8 cellular contexts compared by ENCODE assay signal in the genomic region with DNA sequence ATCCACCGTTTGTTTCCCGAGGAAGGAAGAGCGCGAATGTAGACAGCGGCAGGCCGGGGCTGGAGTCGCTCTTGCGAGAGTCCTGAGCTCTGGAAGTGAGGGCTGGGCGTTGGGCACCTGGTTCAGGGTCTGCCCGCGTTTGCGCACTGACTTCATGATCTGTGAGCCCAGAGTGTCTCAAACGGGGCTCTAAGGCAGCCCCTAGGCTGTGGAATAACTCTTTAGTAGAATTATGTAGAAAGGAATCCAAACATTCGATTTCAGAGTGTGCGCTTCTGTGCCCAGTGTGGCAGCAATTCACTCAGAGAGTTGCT. TPM values are rescaled to one million over a fixed set of nuclear protein-coding genes. Genes with fewer than 3 reads are reported as not detected.
DNase-seq lines count a peak whose midpoint lies in the region; ATAC-seq and TF ChIP-seq lines count a peak whose summit lies in the region.

No MANE protein-coding gene starts in this region.

- TF ChIP-seq CTCF in CD14-positive monocyte (IDR thresholded peaks at IDR 0.05), result no peak
- no peak for TF ChIP-seq CTCF in SK-N-SH (IDR thresholded peaks at IDR 0.05)
- TF ChIP-seq CTCF in fibroblast of mammary gland (conservative IDR thresholded peaks at IDR 0.05; ENCODE audit: control insufficient read depth, insufficient read depth, low read depth, low read length), result no peak
- no peak for TF ChIP-seq CTCF in osteocyte (IDR thresholded peaks at IDR 0.05)

- H3K27ac Mint-ChIP-seq in CD14-positive monocyte (peak overlapping the region in 6 of 7 donors; percentile 62 to 88 (median 80)), osteocyte (ENCODE audit: unreplicated experiment) (peak overlapping the region; percentile 45)

- H3K4me3 Mint-ChIP-seq in CD14-positive monocyte, result peak overlapping the region; percentile 93 to 97
- H3K4me3 Mint-ChIP-seq in osteocyte (ENCODE audit: unreplicated experiment), result peak overlapping the region; percentile 81

- no peak for TF ChIP-seq EP300 in SK-N-SH (IDR thresholded peaks at IDR 0.05; ENCODE audit: borderline replicate concordance in 1 of 2, low read depth in 1 of 2, low read length in 1 of 2)

- peak overlapping the region; percentile 93 for H3K4me2 ChIP-seq in SK-N-SH

- peak overlapping the region; percentile 81 for H2AFZ ChIP-seq in SK-N-SH (ENCODE audit: low read depth)

- no peaks in the 10 kb centered on the region for H3K79me2 ChIP-seq in SK-N-SH (ENCODE audit: insufficient read depth)

- H3K27me3 Mint-ChIP-seq in CD14-positive monocyte (ENCODE audit: low read depth in 3 of 3) (peaks cover 2 to 9% (median 3%) of the 10 kb centered on the region in 3 donors), osteocyte (ENCODE audit: unreplicated experiment) (peaks cover 21% of the 10 kb centered on the region)

- POLR2A ChIA-PET in SK-N-SH (lab: Yijun Ruan, JAX), result interaction anchor here (0.6 to 1.4 kb wide), 3 partner anchors 11 to 578 kb away, joined by 3 to 4 read pairs (median 3); no protein-coding TSS in a partner anchor

- H3K4me3 ChIP-seq in SK-N-SH (ENCODE audit: low read depth in 2 of 2, low read length in 1 of 2) (peak overlapping the region; percentile 52 to 70), fibroblast of mammary gland (ENCODE audit: control insufficient read depth, low read depth, low read length) (peak overlapping the region; percentile 25)

- H3K36me3 ChIP-seq in SK-N-SH (replicated peaks in 1 of 2; ENCODE audit: control insufficient read depth in 1 of 2, insufficient read depth in 2 of 2, low read length in 1 of 2), result no peaks in the 10 kb centered on the region

- DNase-seq in CD14-positive monocyte (ENCODE audit: low spot score), result no peak
- no peak for DNase-seq in SK-N-SH
- no peak for DNase-seq in fibroblast of mammary gland (ENCODE audit: low read depth)
- DNase-seq in osteocyte (ENCODE audit: extremely low spot score, unreplicated experiment), result no peak
- no peak for DNase-seq in globus pallidus (ENCODE audit: low spot score)
- no peak for DNase-seq in RKO (ENCODE audit: low spot score)

- ATAC-seq in HG02981 (IDR thresholded peaks at IDR 0.05; ENCODE audit: unreplicated experiment) (no peak), HG02840 (IDR thresholded peaks at IDR 0.05; ENCODE audit: low FRiP score, unreplicated experiment) (no peak)

- peak overlapping the region in 1 of 2 experiments; percentile 59; a peak in 2 of 4 replicates for H3K27ac ChIP-seq in SK-N-SH (ENCODE audit: low read depth in 2 of 2, low read length in 1 of 2)

- peak overlapping the region; percentile 16; the same call in 1 of the 2 replicates for H3K9ac ChIP-seq in SK-N-SH

- no peaks in the 10 kb centered on the region for H3K27me3 ChIP-seq in SK-N-SH (ENCODE audit: insufficient read depth)

- H3F3A ChIP-seq in SK-N-SH (replicated peaks; ENCODE audit: insufficient read depth), result peaks cover 9% of the 10 kb centered on the region

- no peak; the same call in 1 of the 2 replicates for TF ChIP-seq RAD21 in SK-N-SH (IDR thresholded peaks at IDR 0.05; ENCODE audit: low read length)

- CTCF ChIA-PET in SK-N-SH (lab: Yijun Ruan, JAX), result interaction anchor here (0.7 to 5.4 kb wide), 10 partner anchors 10 to 287 kb away, joined by 3 to 32 read pairs (median 4); no protein-coding TSS in a partner anchor

- H3K36me3 Mint-ChIP-seq in CD14-positive monocyte, result peaks cover 4 to 8% of the 10 kb centered on the region in 2 donors
- no peaks in the 10 kb centered on the region for H3K36me3 Mint-ChIP-seq in osteocyte (ENCODE audit: unreplicated experiment)

- H3K9me3 Mint-ChIP-seq in CD14-positive monocyte (peaks cover 5 to 8% (median 7%) of the 10 kb centered on the region in 7 donors), osteocyte (ENCODE audit: unreplicated experiment) (peaks cover 8% of the 10 kb centered on the region)

- intact Hi-C loops in CD14-positive monocyte (cut with micrococcal nuclease), result no loop called here

- no peaks in the 10 kb centered on the region for H4K20me1 ChIP-seq in SK-N-SH (ENCODE audit: insufficient read depth)

- peaks cover 54% of the 10 kb centered on the region for H3K4me1 Mint-ChIP-seq in CD14-positive monocyte
- H3K4me1 Mint-ChIP-seq in osteocyte (ENCODE audit: unreplicated experiment), result peaks cover 41% of the 10 kb centered on the region

- H3K9me2 ChIP-seq in SK-N-SH, result no peaks in the 10 kb centered on the region

- no peaks in the 10 kb centered on the region for H3K9me3 ChIP-seq in SK-N-SH

- whole genome bisulfite sequencing in SK-N-SH (ENCODE audit: low lambda C conversion rate), result 30% methylated on average over 12 of the region's 15 CpGs

- H3K4me1 ChIP-seq in SK-N-SH (ENCODE audit: control insufficient read depth in 1 of 2, insufficient read depth in 2 of 2, low read depth in 1 of 2, low read length in 1 of 2), result peaks cover 5 to 25% of the 10 kb centered on the region in 2 experiments; a peak in 2 of 4 replicates

TF ChIP-seq in SK-N-SH, 30 proteins besides CTCF, POLR2A, EP300 and RAD21:
- TF ChIP-seq, protein P1, sequence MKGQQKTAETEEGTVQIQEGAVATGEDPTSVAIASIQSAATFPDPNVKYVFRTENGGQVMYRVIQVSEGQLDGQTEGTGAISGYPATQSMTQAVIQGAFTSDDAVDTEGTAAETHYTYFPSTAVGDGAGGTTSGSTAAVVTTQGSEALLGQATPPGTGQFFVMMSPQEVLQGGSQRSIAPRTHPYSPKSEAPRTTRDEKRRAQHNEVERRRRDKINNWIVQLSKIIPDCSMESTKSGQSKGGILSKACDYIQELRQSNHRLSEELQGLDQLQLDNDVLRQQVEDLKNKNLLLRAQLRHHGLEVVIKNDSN (IDR thresholded peaks at IDR 0.05; ENCODE audit: borderline replicate concordance, low read depth), result no peak
- TF ChIP-seq SMC3 (IDR thresholded peaks at IDR 0.05; ENCODE audit: low read depth, low read length) (no peak), CHD2 (IDR thresholded peaks at IDR 0.05; ENCODE audit: low read length, partially characterized antibody) (peak; percentile 19), SIN3A (IDR thresholded peaks at IDR 0.05; ENCODE audit: borderline replicate concordance, low read depth, low read length) (no peak), NFIC (IDR thresholded peaks at IDR 0.05; ENCODE audit: borderline replicate concordance) (no peak)
- TF ChIP-seq, protein P2, sequence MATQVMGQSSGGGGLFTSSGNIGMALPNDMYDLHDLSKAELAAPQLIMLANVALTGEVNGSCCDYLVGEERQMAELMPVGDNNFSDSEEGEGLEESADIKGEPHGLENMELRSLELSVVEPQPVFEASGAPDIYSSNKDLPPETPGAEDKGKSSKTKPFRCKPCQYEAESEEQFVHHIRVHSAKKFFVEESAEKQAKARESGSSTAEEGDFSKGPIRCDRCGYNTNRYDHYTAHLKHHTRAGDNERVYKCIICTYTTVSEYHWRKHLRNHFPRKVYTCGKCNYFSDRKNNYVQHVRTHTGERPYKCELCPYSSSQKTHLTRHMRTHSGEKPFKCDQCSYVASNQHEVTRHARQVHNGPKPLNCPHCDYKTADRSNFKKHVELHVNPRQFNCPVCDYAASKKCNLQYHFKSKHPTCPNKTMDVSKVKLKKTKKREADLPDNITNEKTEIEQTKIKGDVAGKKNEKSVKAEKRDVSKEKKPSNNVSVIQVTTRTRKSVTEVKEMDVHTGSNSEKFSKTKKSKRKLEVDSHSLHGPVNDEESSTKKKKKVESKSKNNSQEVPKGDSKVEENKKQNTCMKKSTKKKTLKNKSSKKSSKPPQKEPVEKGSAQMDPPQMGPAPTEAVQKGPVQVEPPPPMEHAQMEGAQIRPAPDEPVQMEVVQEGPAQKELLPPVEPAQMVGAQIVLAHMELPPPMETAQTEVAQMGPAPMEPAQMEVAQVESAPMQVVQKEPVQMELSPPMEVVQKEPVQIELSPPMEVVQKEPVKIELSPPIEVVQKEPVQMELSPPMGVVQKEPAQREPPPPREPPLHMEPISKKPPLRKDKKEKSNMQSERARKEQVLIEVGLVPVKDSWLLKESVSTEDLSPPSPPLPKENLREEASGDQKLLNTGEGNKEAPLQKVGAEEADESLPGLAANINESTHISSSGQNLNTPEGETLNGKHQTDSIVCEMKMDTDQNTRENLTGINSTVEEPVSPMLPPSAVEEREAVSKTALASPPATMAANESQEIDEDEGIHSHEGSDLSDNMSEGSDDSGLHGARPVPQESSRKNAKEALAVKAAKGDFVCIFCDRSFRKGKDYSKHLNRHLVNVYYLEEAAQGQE (IDR thresholded peaks at IDR 0.05; ENCODE audit: low read depth, low read length), result no peak

RNA-seq across cellular contexts. Expression of a gene that starts 0.5 kb away (rescaled TPM):
- polyA plus RNA-seq in CD14-positive monocyte, result 10 to 100 TPM; 15.4 to 35.6 TPM
- 0.03 and 0.11 TPM in 2 replicates for polyA plus RNA-seq in SK-N-SH (2012; rRNA removed)
- 0.17 and 0.29 TPM in 2 replicates for polyA plus RNA-seq in SK-N-SH (2012; cell fraction: cytosol; rRNA removed)
- polyA plus RNA-seq in SK-N-SH (2012; cell fraction: nucleus; rRNA removed), result not detected in 2 replicates
- 0.64 and 1.1 TPM in 2 replicates for total RNA-seq in osteocyte

Comparison
In these comparisons a context has a peak if more than half of its experiments do, and no peak if none do; other contexts are left out.
1. RNA of a gene that starts 0.5 kb away (polyA plus RNA-seq): 15.4 to 35.6 TPM in CD14-positive monocyte; 0.03 to 0.29 TPM in SK-N-SH; every median in the first group is over 10 times any median in the second.